ENCODE assay signal across 13 cellular contexts in genomic region chr1:232954594-232955365, GRCh38.
"Had no signal": no experiment of that assay in that cellular context is flagged by ENCODE, and none has a peak within 500 bp of the region (broad histone marks: within the 10 kb centered on the region; RNA-seq: fewer than 3 reads in every experiment).

No MANE protein-coding gene starts in this region.

- H3K27me3 ChIP-seq: suprapubic skin had no signal

- H3K27ac ChIP-seq: left ventricle myocardium inferior, suprapubic skin had no signal

- DNase-seq: activated CD4-positive, alpha-beta memory T cell treated with anti-CD3 and anti-CD28 coated beads for 36 hours; activated CD4-positive, alpha-beta T cell treated with anti-CD3 and anti-CD28 coated beads for 36 hours; amniotic stem cell; cortex of kidney; head of caudate nucleus; left ventricle myocardium inferior; retina; stimulated activated CD4-positive, alpha-beta T cell treated with anti-CD3 and anti-CD28 coated beads, Interleukin-12 subunit alpha, Interleukin-12 subunit beta, amount 100 ng/mL, for 4 hours; stimulated activated CD4-positive, alpha-beta T cell treated with anti-CD3 and anti-CD28 coated beads, Interleukin-1b, Interleukin-23, amount 100 ng/mL, for 48 hours; T-helper 2 cell had no signal

- H3K9me3 ChIP-seq: suprapubic skin had no signal

- FAIRE-seq: endometrium, frontal cortex had no signal

- H3K4me3 ChIP-seq: left ventricle myocardium inferior, suprapubic skin had no signal

- ATAC-seq: activated CD4-positive, alpha-beta T cell treated with anti-CD3 and anti-CD28 coated beads for 36 hours had no signal
